In the genomic region with DNA sequence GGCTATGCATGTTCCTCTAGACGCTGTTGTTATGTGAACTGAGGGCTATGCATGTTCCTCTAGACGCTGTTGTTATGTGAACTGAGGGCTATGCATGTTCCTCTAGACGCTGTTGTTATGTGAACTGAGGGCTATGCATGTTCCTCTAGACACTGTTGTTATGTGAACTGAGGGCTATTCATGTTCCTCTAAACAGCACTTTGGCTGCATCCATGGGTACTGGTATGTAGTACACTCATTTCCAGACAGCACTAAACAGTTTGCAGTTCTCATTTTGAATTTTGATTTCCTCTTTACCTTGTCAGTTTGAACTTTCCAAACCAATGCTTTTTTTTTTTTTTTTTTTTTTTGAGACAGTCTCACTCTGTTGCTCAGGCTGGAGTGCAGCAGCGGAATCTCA, we compare ENCODE assay signal across 8 cellular contexts.
DNase-seq lines count a peak whose midpoint lies in the region; ATAC-seq, FAIRE-seq and TF ChIP-seq lines count a peak whose summit lies in the region.
"Not testable (repeated sequence)": the region's sequence is repeated elsewhere in the genome, so short reads cannot be mapped to it uniquely, and the experiment has no call there.

No MANE protein-coding gene starts in this region.

- not testable (repeated sequence) for H3K27me3 ChIP-seq in HCT116 (ENCODE audit: insufficient read depth, low read length); GM12878 (replicated peaks in 1 of 2; ENCODE audit: control insufficient read depth in 2 of 2, insufficient read depth in 2 of 2, low read length in 1 of 2); HepG2 (ENCODE audit: control insufficient read depth in 1 of 2, insufficient read depth in 2 of 2, low read length in 2 of 2)

- intact Hi-C loops in HCT116 (cut with micrococcal nuclease); OCI-LY7 (cut with micrococcal nuclease; ENCODE audit: unreplicated experiment); GM12878 (cut with micrococcal nuclease; ENCODE audit: unreplicated experiment); HepG2 (cut with micrococcal nuclease; ENCODE audit: unreplicated experiment): not testable (repeated sequence)

- H3K36me3 Mint-ChIP-seq in activated CD4-positive, alpha-beta T cell treated with anti-CD3 and anti-CD28 coated beads, Interleukin-2, amount 10 ng/mL, durations not matched to agents 7 days and 5 days (ENCODE audit: low read depth) = peaks cover 54% of the 10 kb centered on the region
- peaks cover 52% of the 10 kb centered on the region for H3K36me3 Mint-ChIP-seq in activated T-helper 17 cell treated with anti-CD3 and anti-CD28 coated beads, Interleukin-2, amount 50 U/mL, for 72 hours (ENCODE audit: low read depth)
- peaks cover 45% of the 10 kb centered on the region for H3K36me3 Mint-ChIP-seq in endothelial cell (ENCODE audit: low read depth, unreplicated experiment)

- not testable (repeated sequence) for H2AFZ ChIP-seq in HCT116 (ENCODE audit: low read depth, low read length, poor library complexity, severe bottlenecking); OCI-LY7 (ENCODE audit: low read length); GM12878 (ENCODE audit: control insufficient read depth, low read depth, low read length); HepG2 (ENCODE audit: low read length)

- peak overlapping the region; percentile 71 for H3K27ac Mint-ChIP-seq in activated CD4-positive, alpha-beta T cell treated with anti-CD3 and anti-CD28 coated beads, Interleukin-2, amount 10 ng/mL, durations not matched to agents 7 days and 5 days
- not testable (repeated sequence) for H3K27ac Mint-ChIP-seq in activated T-helper 17 cell treated with anti-CD3 and anti-CD28 coated beads, Interleukin-2, amount 50 U/mL, for 72 hours; endothelial cell (ENCODE audit: unreplicated experiment)

- H3K27ac ChIP-seq in HCT116 (ENCODE audit: low read depth, low read length); OCI-LY7 (ENCODE audit: low read depth, low read length, poor library complexity, severe bottlenecking); GM12878 (ENCODE audit: control insufficient read depth, insufficient read depth); HepG2 (ENCODE audit: extremely low read length, insufficient read depth, low read length): not testable (repeated sequence)

- RAD21 ChIA-PET in HCT116 (lab: Charles Lee; ENCODE audit: low non-redundant PET in 1 of 2, low total read pairs in 2 of 2, uncharacterized antibody in 2 of 2, unreplicated experiment in 2 of 2); GM12878 (lab: Charles Lee; ENCODE audit: unreplicated experiment): not testable (repeated sequence)

- TF ChIP-seq RAD21 in HCT116 (IDR thresholded peaks at IDR 0.05; ENCODE audit: low read depth); GM12878 (IDR thresholded peaks at IDR 0.05; ENCODE audit: insufficient read depth, low read depth, low read length); HepG2 (CRISPR knock-in tag; IDR thresholded peaks at IDR 0.05): not testable (repeated sequence)

- not testable (repeated sequence) for FAIRE-seq in GM12878 (lab: Jason Lieb, UNC); HepG2 (lab: Jason Lieb, UNC)

- BruUV-seq in HCT116 (replicated peaks; lab: Mats Ljungman, UMichigan); GM12878 (replicated peaks; lab: Mats Ljungman, UMichigan); HepG2 (replicated peaks; lab: Mats Ljungman, UMichigan): not testable (repeated sequence)
- BruUV-seq in OCI-LY7 (replicated peaks; lab: Mats Ljungman, UMichigan) = TSS peak; percentile 23

- SMC1A ChIA-PET in GM12878 (lab: Charles Lee; ENCODE audit: uncharacterized antibody, unreplicated experiment) = not testable (repeated sequence)

- H3K36me3 ChIP-seq in HCT116 (ENCODE audit: control insufficient read depth in 1 of 2, insufficient read depth in 2 of 2, low read length in 2 of 2) (peaks cover 3 to 25% of the 10 kb centered on the region in 2 experiments), OCI-LY7 (ENCODE audit: insufficient read depth, low read length) (peaks cover 63% of the 10 kb centered on the region), GM12878 (ENCODE audit: control insufficient read depth in 2 of 2, insufficient read depth in 2 of 2, low read length in 1 of 2) (peaks cover 17 to 29% of the 10 kb centered on the region in 2 experiments)
- not testable (repeated sequence) for H3K36me3 ChIP-seq in HepG2 (replicated peaks in 1 of 2; ENCODE audit: control insufficient read depth in 1 of 2, insufficient read depth in 2 of 2, low read length in 2 of 2)

- peaks cover 10% of the 10 kb centered on the region for H3K9me3 Mint-ChIP-seq in activated CD4-positive, alpha-beta T cell treated with anti-CD3 and anti-CD28 coated beads, Interleukin-2, amount 10 ng/mL, durations not matched to agents 7 days and 5 days
- not testable (repeated sequence) for H3K9me3 Mint-ChIP-seq in activated T-helper 17 cell treated with anti-CD3 and anti-CD28 coated beads, Interleukin-2, amount 50 U/mL, for 72 hours; endothelial cell (ENCODE audit: unreplicated experiment)

- not testable (repeated sequence) for H3K79me2 ChIP-seq in HCT116 (ENCODE audit: insufficient read depth, low read length); OCI-LY7 (ENCODE audit: insufficient read depth, low read depth, low read length); GM12878 (ENCODE audit: control insufficient read depth, insufficient read depth, low read length); HepG2 (ENCODE audit: insufficient read depth, low read length)

- not testable (repeated sequence) for H4K20me1 ChIP-seq in HCT116 (ENCODE audit: insufficient read depth); OCI-LY7 (ENCODE audit: insufficient read depth, low read length); GM12878 (ENCODE audit: control insufficient read depth, insufficient read depth); HepG2 (ENCODE audit: insufficient read depth, low read length)

- H3K4me2 ChIP-seq in HCT116 (ENCODE audit: low read length); OCI-LY7 (ENCODE audit: low read length); GM12878 (ENCODE audit: control insufficient read depth, insufficient read depth); HepG2 (ENCODE audit: low read depth, low read length): not testable (repeated sequence)

- H3K4me1 ChIP-seq in HCT116 (ENCODE audit: control insufficient read depth in 1 of 2, insufficient read depth in 2 of 2, low read length in 2 of 2) (peaks cover 16 to 29% of the 10 kb centered on the region in 2 experiments), HepG2 (ENCODE audit: insufficient read depth, low read length) (peaks cover 16% of the 10 kb centered on the region)
- H3K4me1 ChIP-seq in OCI-LY7 (ENCODE audit: insufficient read depth, low read length, poor library complexity, severe bottlenecking); GM12878 (ENCODE audit: control insufficient read depth, insufficient read depth, low read length): not testable (repeated sequence)

- TF ChIP-seq CTCF in HCT116 (IDR thresholded peaks at IDR 0.05 in 2 of 3, conservative IDR thresholded peaks at IDR 0.05 in 1 of 3; ENCODE audit: borderline replicate concordance in 1 of 3, insufficient read depth in 1 of 3, low read depth in 2 of 3, low read length in 2 of 3); OCI-LY7 (conservative IDR thresholded peaks at IDR 0.05; ENCODE audit: low read length); GM12878 (IDR thresholded peaks at IDR 0.05 in 2 of 3, conservative IDR thresholded peaks at IDR 0.05 in 1 of 3; ENCODE audit: control insufficient read depth in 2 of 3, extremely low read depth in 1 of 3, insufficient read depth in 1 of 3, low read depth in 3 of 3, low read length in 3 of 3); endothelial cell (IDR thresholded peaks at IDR 0.05; ENCODE audit: unreplicated experiment); HepG2 (CRISPR knock-in tag; IDR thresholded peaks at IDR 0.05): not testable (repeated sequence)

- H3K4me3 Mint-ChIP-seq in activated CD4-positive, alpha-beta T cell treated with anti-CD3 and anti-CD28 coated beads, Interleukin-2, amount 10 ng/mL, durations not matched to agents 7 days and 5 days; activated T-helper 17 cell treated with anti-CD3 and anti-CD28 coated beads, Interleukin-2, amount 50 U/mL, for 72 hours: not testable (repeated sequence)
- H3K4me3 Mint-ChIP-seq in endothelial cell (ENCODE audit: unreplicated experiment) = peak overlapping the region; percentile 74

- POLR2A ChIA-PET in HCT116 (lab: Charles Lee); OCI-LY7 (lab: Charles Lee); activated CD4-positive, alpha-beta T cell treated with anti-CD3 and anti-CD28 coated beads, Interleukin-2, amount 10 ng/mL, durations not matched to agents 7 days and 5 days (lab: Charles Lee); GM12878 (lab: Charles Lee); HepG2 (lab: Yijun Ruan, JAX): not testable (repeated sequence)

- H3K9me2 ChIP-seq in HCT116 (ENCODE audit: insufficient read depth); OCI-LY7 (ENCODE audit: insufficient read depth, low read length): not testable (repeated sequence)

- CTCF ChIA-PET in HCT116 (lab: Charles Lee); OCI-LY7 (lab: Charles Lee; ENCODE audit: unreplicated experiment); GM12878 (lab: Yijun Ruan, JAX); HepG2 (lab: Yijun Ruan, JAX; ENCODE audit: low intra/inter-chr PET ratio, low total read pairs): not testable (repeated sequence)
- CTCF ChIA-PET in activated CD4-positive, alpha-beta T cell treated with anti-CD3 and anti-CD28 coated beads, Interleukin-2, amount 10 ng/mL, durations not matched to agents 7 days and 5 days (lab: Charles Lee) = interaction anchor here (0.6 kb wide), 1 partner anchor 1762 kb away, joined by 3 read pairs; no protein-coding TSS in a partner anchor

- H3K4me1 Mint-ChIP-seq in activated CD4-positive, alpha-beta T cell treated with anti-CD3 and anti-CD28 coated beads, Interleukin-2, amount 10 ng/mL, durations not matched to agents 7 days and 5 days; activated T-helper 17 cell treated with anti-CD3 and anti-CD28 coated beads, Interleukin-2, amount 50 U/mL, for 72 hours; endothelial cell (ENCODE audit: unreplicated experiment): not testable (repeated sequence)

- H3K9ac ChIP-seq in HCT116 (ENCODE audit: low read length); GM12878 (ENCODE audit: control insufficient read depth, insufficient read depth, low read length); HepG2 (ENCODE audit: insufficient read depth, low read depth, low read length): not testable (repeated sequence)

- 69% methylated on average over 2 of the region's 4 CpGs for WGBS in GM12878 (ENCODE audit: insufficient coverage, insufficient replicate concordance, low lambda C conversion rate, missing lambda C conversion rate)
- WGBS in HepG2 (ENCODE audit: low lambda C conversion rate) = 31% methylated on average over 3 of the region's 4 CpGs

- TF ChIP-seq EP300 in GM12878 (IDR thresholded peaks at IDR 0.05; ENCODE audit: borderline replicate concordance in 1 of 2, control insufficient read depth in 1 of 2, low read depth in 2 of 2, low read length in 2 of 2); HepG2 (IDR thresholded peaks at IDR 0.05; ENCODE audit: low read depth in 2 of 2, low read length in 2 of 2); HepG2 (CRISPR knock-in tag; IDR thresholded peaks at IDR 0.05; ENCODE audit: borderline replicate concordance): not testable (repeated sequence)

- not testable (repeated sequence) for ATAC-seq in HCT116, GM12878, HepG2
- ATAC-seq in activated T-helper 17 cell treated with anti-CD3 and anti-CD28 coated beads, Interleukin-2, amount 50 U/mL, for 72 hours (replicated peaks) = peak; percentile 6

- not testable (repeated sequence) for H3K9me3 ChIP-seq in HCT116 (ENCODE audit: control insufficient read depth in 1 of 2, insufficient read depth in 1 of 2, low read depth in 1 of 2, low read length in 2 of 2); OCI-LY7 (ENCODE audit: low read length); HepG2 (ENCODE audit: low read length)
- H3K9me3 ChIP-seq in GM12878 (replicated peaks; ENCODE audit: control insufficient read depth, insufficient read depth, low read length) = peaks cover 14% of the 10 kb centered on the region; the same call in 2 of the 3 replicates

- H3K4me3 ChIP-seq in HCT116 (replicated peaks in 1 of 2; ENCODE audit: low read depth in 1 of 2, low read length in 2 of 2); OCI-LY7 (ENCODE audit: low read depth, low read length, poor library complexity, severe bottlenecking); GM12878; HepG2 (replicated peaks in 1 of 3; ENCODE audit: insufficient read depth in 1 of 3, low read depth in 2 of 3, low read length in 3 of 3): not testable (repeated sequence)

- DNase-seq in CD1c-positive myeloid dendritic cell (ENCODE audit: extremely low spot score) = peak; percentile 18
- DNase-seq in HCT116 (ENCODE audit: low read depth, low spot score); OCI-LY7 (ENCODE audit: low spot score); activated CD4-positive, alpha-beta T cell treated with anti-CD3 and anti-CD28 coated beads, Interleukin-2, amount 10 ng/mL, durations not matched to agents 7 days and 5 days; GM12878 (ENCODE audit: low read depth, low spot score); endothelial cell (ENCODE audit: low spot score); HepG2 (ENCODE audit: low spot score): not testable (repeated sequence)

- in situ Hi-C loops in GM12878 (cut with MboI); HepG2 (cut with HindIII; ENCODE audit: extremely low pct_ligation_motif_present, low pct_unique_long_range_greater_than_20kb): not testable (repeated sequence)

- not testable (repeated sequence) for H3K27me3 Mint-ChIP-seq in activated CD4-positive, alpha-beta T cell treated with anti-CD3 and anti-CD28 coated beads, Interleukin-2, amount 10 ng/mL, durations not matched to agents 7 days and 5 days; activated T-helper 17 cell treated with anti-CD3 and anti-CD28 coated beads, Interleukin-2, amount 50 U/mL, for 72 hours; endothelial cell (ENCODE audit: unreplicated experiment)

- TF ChIP-seq POLR2A in HCT116 (IDR thresholded peaks at IDR 0.05; ENCODE audit: borderline replicate concordance, extremely low read depth, insufficient read depth, insufficient read length); GM12878 (IDR thresholded peaks at IDR 0.05; ENCODE audit: low read depth, low read length); HepG2 (IDR thresholded peaks at IDR 0.05; ENCODE audit: insufficient read depth in 1 of 2, low read depth in 2 of 2, low read length in 2 of 2): not testable (repeated sequence)
